In the genomic region with DNA sequence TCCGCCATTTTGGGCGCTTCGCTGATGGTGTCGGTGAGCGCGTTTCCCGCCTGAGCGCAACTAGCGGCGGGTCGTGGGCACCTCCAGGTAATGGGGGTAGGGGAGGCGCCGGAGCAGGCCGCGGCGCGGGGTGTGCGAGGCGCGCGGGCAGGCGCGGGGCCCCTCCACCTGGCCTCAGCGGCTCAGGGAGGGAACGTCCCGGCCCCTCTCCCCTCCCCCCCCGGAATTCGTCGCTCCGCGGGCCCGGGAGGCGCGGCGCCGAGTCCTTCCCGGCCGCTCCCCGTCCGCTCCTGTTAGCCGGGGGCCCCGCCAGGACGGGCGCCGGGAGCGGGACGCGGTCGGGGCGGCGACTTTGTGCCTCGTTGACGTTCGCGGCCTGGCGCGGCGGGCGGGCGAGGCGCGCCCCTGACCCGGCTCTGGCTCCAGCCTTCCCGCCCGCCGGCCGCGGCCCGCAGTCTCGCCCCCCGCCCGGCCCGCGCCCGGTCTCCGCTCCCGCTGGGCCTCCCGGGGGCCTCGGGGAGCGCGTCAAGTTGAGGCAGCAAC, we compare ENCODE assay signal across 1 cellular context.
TF ChIP-seq lines count a peak whose summit lies in the region.

A gene with protein sequence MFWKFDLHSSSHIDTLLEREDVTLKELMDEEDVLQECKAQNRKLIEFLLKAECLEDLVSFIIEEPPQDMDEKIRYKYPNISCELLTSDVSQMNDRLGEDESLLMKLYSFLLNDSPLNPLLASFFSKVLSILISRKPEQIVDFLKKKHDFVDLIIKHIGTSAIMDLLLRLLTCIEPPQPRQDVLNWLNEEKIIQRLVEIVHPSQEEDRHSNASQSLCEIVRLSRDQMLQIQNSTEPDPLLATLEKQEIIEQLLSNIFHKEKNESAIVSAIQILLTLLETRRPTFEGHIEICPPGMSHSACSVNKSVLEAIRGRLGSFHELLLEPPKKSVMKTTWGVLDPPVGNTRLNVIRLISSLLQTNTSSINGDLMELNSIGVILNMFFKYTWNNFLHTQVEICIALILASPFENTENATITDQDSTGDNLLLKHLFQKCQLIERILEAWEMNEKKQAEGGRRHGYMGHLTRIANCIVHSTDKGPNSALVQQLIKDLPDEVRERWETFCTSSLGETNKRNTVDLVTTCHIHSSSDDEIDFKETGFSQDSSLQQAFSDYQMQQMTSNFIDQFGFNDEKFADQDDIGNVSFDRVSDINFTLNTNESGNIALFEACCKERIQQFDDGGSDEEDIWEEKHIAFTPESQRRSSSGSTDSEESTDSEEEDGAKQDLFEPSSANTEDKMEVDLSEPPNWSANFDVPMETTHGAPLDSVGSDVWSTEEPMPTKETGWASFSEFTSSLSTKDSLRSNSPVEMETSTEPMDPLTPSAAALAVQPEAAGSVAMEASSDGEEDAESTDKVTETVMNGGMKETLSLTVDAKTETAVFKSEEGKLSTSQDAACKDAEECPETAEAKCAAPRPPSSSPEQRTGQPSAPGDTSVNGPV (plus strand): TSS at position 12 of the 543 bp plus-strand sequence. CDS start 76,913 bp downstream, outside the sequence.

TF ChIP-seq in HEK293, 187 proteins besides CTCF, POLR2A, EP300 and RAD21 (continued from another document):
- TF ChIP-seq, protein P1, sequence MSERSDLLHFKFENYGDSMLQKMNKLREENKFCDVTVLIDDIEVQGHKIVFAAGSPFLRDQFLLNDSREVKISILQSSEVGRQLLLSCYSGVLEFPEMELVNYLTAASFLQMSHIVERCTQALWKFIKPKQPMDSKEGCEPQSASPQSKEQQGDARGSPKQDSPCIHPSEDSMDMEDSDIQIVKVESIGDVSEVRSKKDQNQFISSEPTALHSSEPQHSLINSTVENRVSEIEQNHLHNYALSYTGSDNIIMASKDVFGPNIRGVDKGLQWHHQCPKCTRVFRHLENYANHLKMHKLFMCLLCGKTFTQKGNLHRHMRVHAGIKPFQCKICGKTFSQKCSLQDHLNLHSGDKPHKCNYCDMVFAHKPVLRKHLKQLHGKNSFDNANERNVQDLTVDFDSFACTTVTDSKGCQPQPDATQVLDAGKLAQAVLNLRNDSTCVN (tag by site-specific recombination; optimal IDR thresholded peaks at IDR 0.05): peak; percentile 36
